ENCODE assay signal across 15 cellular contexts in genomic region chr2:14451312-14451711, GRCh38.
DNase-seq lines count a peak whose midpoint lies in the region; ATAC-seq and TF ChIP-seq lines count a peak whose summit lies in the region.
"Had no signal": no experiment of that assay in that cellular context is flagged by ENCODE, and none has a peak within 500 bp of the region (broad histone marks: within the 10 kb centered on the region; RNA-seq: fewer than 3 reads in every experiment).

No MANE protein-coding gene starts in this region.

- H3K27ac ChIP-seq in WERI-Rb-1: no peak overlapping the region
- H3K27ac ChIP-seq: prostate gland, thoracic aorta had no signal

- no peaks in the 10 kb centered on the region for H3K27me3 ChIP-seq in WERI-Rb-1 (ENCODE audit: insufficient read depth, low read depth, severe bottlenecking)

- peaks cover 4% of the 10 kb centered on the region for H3K36me3 Mint-ChIP-seq in natural killer cell treated with Interleukin-12 subunit alpha and Interleukin-12 subunit beta and Interleukin-15 and Interleukin-18, amount 100 ng/mL, for 72 hours

- no peaks in the 10 kb centered on the region for H3K4me1 Mint-ChIP-seq in natural killer cell treated with Interleukin-12 subunit alpha and Interleukin-12 subunit beta and Interleukin-15 and Interleukin-18, amount 100 ng/mL, for 72 hours (ENCODE audit: low read depth in 2 of 2)

- peak; percentile 2 for DNase-seq in DMS 273 (lab: John Stamatoyannopoulos, UW; ENCODE audit: unreplicated experiment)
- no peak for DNase-seq in DMS 273 treated with DMSO at 0.1 percent for 48 hours (lab: John Stamatoyannopoulos, UW)
- DNase-seq in MV-4-11 (lab: John Stamatoyannopoulos, UW): peak; percentile 21
- peak; percentile 26 for DNase-seq in WERI-Rb-1
- no peak for DNase-seq in left lobe of liver (ENCODE audit: low spot score)
- DNase-seq in natural killer cell treated with Interleukin-12 subunit alpha and Interleukin-12 subunit beta and Interleukin-15 and Interleukin-18, amount 100 ng/mL, for 72 hours (ENCODE audit: low spot score): no peak
- DNase-seq in foreskin fibroblast: no peak
- DNase-seq in stimulated activated naive CD8-positive, alpha-beta T cell treated with anti-CD3 and anti-CD28 coated beads, Interleukin-15, Interleukin-2, amounts not matched to agents 100 U/mL and 50 U/mL, for 24 hours: no peak
- DNase-seq: 8988T; activated CD4-positive, alpha-beta T cell treated with anti-CD3 and anti-CD28 coated beads for 1 hour; cortex of kidney; NCI-H1436; NCI-H526 had no signal

- no peak overlapping the region for H3K4me3 Mint-ChIP-seq in natural killer cell treated with Interleukin-12 subunit alpha and Interleukin-12 subunit beta and Interleukin-15 and Interleukin-18, amount 100 ng/mL, for 72 hours

- H3K4me3 ChIP-seq in WERI-Rb-1 (ENCODE audit: low read depth, low read length) (no peak overlapping the region), foreskin fibroblast (ENCODE audit: low read depth in 1 of 2, low read length in 2 of 2) (no peak overlapping the region)
- H3K4me3 ChIP-seq: prostate gland, thoracic aorta had no signal

- no peaks in the 10 kb centered on the region for H3K27me3 Mint-ChIP-seq in natural killer cell treated with Interleukin-12 subunit alpha and Interleukin-12 subunit beta and Interleukin-15 and Interleukin-18, amount 100 ng/mL, for 72 hours

- no peaks in the 10 kb centered on the region for H3K36me3 ChIP-seq in WERI-Rb-1
- H3K36me3 ChIP-seq: prostate gland, thoracic aorta had no signal

- ATAC-seq in left lobe of liver: peak; percentile 45
- no peak for ATAC-seq in natural killer cell treated with Interleukin-12 subunit alpha and Interleukin-12 subunit beta and Interleukin-15 and Interleukin-18, amount 100 ng/mL, for 72 hours
- no peak for ATAC-seq in stimulated activated naive CD8-positive, alpha-beta T cell treated with anti-CD3 and anti-CD28 coated beads, Interleukin-15, Interleukin-2, amounts not matched to agents 100 U/mL and 50 U/mL, for 24 hours

- H3K9me3 ChIP-seq in WERI-Rb-1 (ENCODE audit: severe bottlenecking): peaks cover 3% of the 10 kb centered on the region
- H3K9me3 ChIP-seq: prostate gland, thoracic aorta had no signal

- peaks cover 15% of the 10 kb centered on the region for H3K9me3 Mint-ChIP-seq in natural killer cell treated with Interleukin-12 subunit alpha and Interleukin-12 subunit beta and Interleukin-15 and Interleukin-18, amount 100 ng/mL, for 72 hours

- no peak overlapping the region for H3K27ac Mint-ChIP-seq in natural killer cell treated with Interleukin-12 subunit alpha and Interleukin-12 subunit beta and Interleukin-15 and Interleukin-18, amount 100 ng/mL, for 72 hours

- TF ChIP-seq CTCF in WERI-Rb-1 (IDR thresholded peaks at IDR 0.05; ENCODE audit: low read depth, low read length) (peak; percentile 42), foreskin fibroblast (IDR thresholded peaks at IDR 0.05; ENCODE audit: low read depth, low read length) (no peak)

Comparison
In these comparisons a context has a peak if more than half of its experiments do, and no peak if none do; other contexts are left out.
1. DNase-seq: peak in DMS 273 (single experiment), MV-4-11 (single experiment) and WERI-Rb-1 (single experiment); none in DMS 273 treated with DMSO at 0.1 percent for 48 hours (single experiment), left lobe of liver (single experiment), natural killer cell treated with Interleukin-12 subunit alpha and Interleukin-12 subunit beta and Interleukin-15 and Interleukin-18, amount 100 ng/mL, for 72 hours (single experiment), foreskin fibroblast (0 of 2) and stimulated activated naive CD8-positive, alpha-beta T cell treated with anti-CD3 and anti-CD28 coated beads, Interleukin-15, Interleukin-2, amounts not matched to agents 100 U/mL and 50 U/mL, for 24 hours (single experiment).